ENCODE assay signal across 8 cellular contexts in genomic region chr1:25549273-25550154, GRCh38. TPM values are rescaled to one million over a fixed set of nuclear protein-coding genes. Genes with fewer than 3 reads are reported as not detected.
DNase-seq lines count a peak whose midpoint lies in the region; ATAC-seq lines count a peak whose summit lies in the region.

No MANE protein-coding gene starts in this region.

- H3K9me3 ChIP-seq in skeletal muscle tissue (ENCODE audit: control insufficient read depth in 3 of 3, low read length in 3 of 3), result no peaks in the 10 kb centered on the region

- H3K9ac ChIP-seq in skeletal muscle tissue (ENCODE audit: low read depth in 1 of 3, low read length in 3 of 3), result peak overlapping the region; percentile 63 to 82 (median 66)

- peaks cover 50 to 84% (median 83%) of the 10 kb centered on the region in 3 donors for H3K4me1 ChIP-seq in skeletal muscle tissue (ENCODE audit: control insufficient read depth in 3 of 3, insufficient read depth in 3 of 3, low read length in 3 of 3)

- peak overlapping the region; percentile 27 to 54 (median 42) for H3K4me3 ChIP-seq in skeletal muscle tissue (ENCODE audit: low read length in 3 of 3)

- no peaks in the 10 kb centered on the region for H3K27me3 ChIP-seq in skeletal muscle tissue (ENCODE audit: control insufficient read depth in 3 of 3, insufficient read depth in 3 of 3, low read length in 3 of 3)

- peak; percentile 46 for DNase-seq in NCI-H2171 treated with DMSO at 0.1 percent for 48 hours (lab: John Stamatoyannopoulos, UW)
- peak; percentile 44 to 67 for DNase-seq in activated CD8-positive, alpha-beta memory T cell treated with anti-CD3 and anti-CD28 coated beads for 4 hours (ENCODE audit: low read depth in 2 of 2)
- peak; percentile 50 for DNase-seq in epithelial cell of prostate (ENCODE audit: low read depth, low spot score)
- no peak for DNase-seq in AG08395 (ENCODE audit: low spot score)
- DNase-seq in NCI-H2107 treated with DMSO at 0.1 percent for 48 hours (lab: John Stamatoyannopoulos, UW; ENCODE audit: unreplicated experiment), result no peak

- peak; percentile 89 for ATAC-seq in GM18517 (IDR thresholded peaks at IDR 0.05; ENCODE audit: unreplicated experiment)
- ATAC-seq in HG02798 (IDR thresholded peaks at IDR 0.05; ENCODE audit: poor library complexity, unreplicated experiment), result peak; percentile 93

- H3K27ac ChIP-seq in epithelial cell of prostate (peak overlapping the region; percentile 33), skeletal muscle tissue (ENCODE audit: low read depth, low read length) (peak overlapping the region; percentile 86)

- H3K36me3 ChIP-seq in skeletal muscle tissue (ENCODE audit: control insufficient read depth in 3 of 3, insufficient read depth in 3 of 3, low read length in 3 of 3), result peaks cover 0 to 4% (median 0%) of the 10 kb centered on the region in 3 donors

RNA-seq across cellular contexts. Expression of gene LDLRAP1, which starts 6.1 kb away (rescaled TPM):
- 4.7 TPM for total RNA-seq in skeletal muscle tissue

Comparison
In these comparisons a context has a peak if more than half of its experiments do, and no peak if none do; other contexts are left out.
1. DNase-seq: peak in NCI-H2171 treated with DMSO at 0.1 percent for 48 hours (single experiment), activated CD8-positive, alpha-beta memory T cell treated with anti-CD3 and anti-CD28 coated beads for 4 hours (2 of 2) and epithelial cell of prostate (single experiment); none in AG08395 (single experiment) and NCI-H2107 treated with DMSO at 0.1 percent for 48 hours (single experiment).